8 cellular contexts compared by ENCODE assay signal in the genomic region with DNA sequence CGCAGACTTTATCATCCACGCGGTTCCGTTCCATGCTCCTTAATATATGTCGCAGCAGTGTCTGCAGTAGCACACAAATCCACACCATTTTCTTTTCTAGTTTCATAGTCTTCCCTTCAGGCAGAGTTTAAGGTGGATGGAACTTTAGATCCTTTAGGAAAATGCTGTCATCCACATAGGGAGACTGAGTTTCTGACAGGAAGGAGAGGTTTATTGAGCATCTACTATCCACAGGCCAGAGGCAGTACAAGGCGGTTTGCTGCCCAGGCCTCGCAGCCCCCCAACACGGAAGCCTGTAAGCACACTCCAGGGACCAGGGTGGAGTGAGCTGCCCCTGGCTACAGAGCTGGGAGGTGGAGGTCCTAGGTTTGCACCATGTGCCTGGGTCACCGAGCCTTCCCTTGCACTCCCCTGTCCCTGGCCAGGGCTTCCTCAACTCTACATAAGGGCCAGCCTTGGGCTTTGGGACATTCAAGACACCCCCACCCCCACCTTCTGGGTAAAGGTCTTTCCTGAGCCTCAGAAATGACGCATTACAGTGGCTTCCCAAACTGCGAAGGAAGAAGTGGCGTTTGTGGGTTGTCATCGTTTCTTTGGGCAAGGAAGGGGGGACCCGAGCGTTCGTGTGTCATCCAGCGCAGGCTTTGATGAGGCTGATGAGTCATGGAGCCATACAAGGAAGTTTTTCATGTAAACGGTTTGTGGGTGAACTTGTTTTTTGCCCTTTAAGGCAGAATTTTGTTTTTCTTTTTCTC.
DNase-seq lines count a peak whose midpoint lies in the region; ATAC-seq and TF ChIP-seq lines count a peak whose summit lies in the region.

No MANE protein-coding gene starts in this region.

- H3K4me3 Mint-ChIP-seq in activated naive CD8-positive, alpha-beta T cell, result peak overlapping the region; percentile 76
- no peak overlapping the region for H3K4me3 Mint-ChIP-seq in mesothelial cell of epicardium

- ATAC-seq in stimulated activated naive CD8-positive, alpha-beta T cell treated with anti-CD3 and anti-CD28 coated beads, Interleukin-15, Interleukin-2, amounts not matched to agents 100 U/mL and 50 U/mL, for 24 hours, result peak; percentile 81
- ATAC-seq in GM18907 (IDR thresholded peaks at IDR 0.05; ENCODE audit: unreplicated experiment), result no peak

- DNase-seq in EH (ENCODE audit: low read depth) (peak; percentile 90), T-helper 1 cell (peak; percentile 27 to 85 (median 61)), mesothelial cell of epicardium (ENCODE audit: low spot score in 2 of 2, unreplicated experiment in 2 of 2) (no peak), pons (ENCODE audit: low spot score) (no peak), NCI-H774 (lab: John Stamatoyannopoulos, UW) (no peak)
- DNase-seq in stimulated activated naive CD8-positive, alpha-beta T cell treated with anti-CD3 and anti-CD28 coated beads, Interleukin-15, Interleukin-2, amounts not matched to agents 100 U/mL and 50 U/mL, for 24 hours, result peak; percentile 79

- H3K36me3 Mint-ChIP-seq in activated naive CD8-positive, alpha-beta T cell, result peaks cover 2% of the 10 kb centered on the region
- no peaks in the 10 kb centered on the region for H3K36me3 Mint-ChIP-seq in mesothelial cell of epicardium

- peaks cover 65% of the 10 kb centered on the region for H3K4me1 Mint-ChIP-seq in activated naive CD8-positive, alpha-beta T cell (ENCODE audit: low read depth)
- peaks cover 60% of the 10 kb centered on the region for H3K4me1 Mint-ChIP-seq in mesothelial cell of epicardium

- H3K9me3 Mint-ChIP-seq in activated naive CD8-positive, alpha-beta T cell (ENCODE audit: low read depth), result no peaks in the 10 kb centered on the region
- H3K9me3 Mint-ChIP-seq in mesothelial cell of epicardium, result peaks cover 3% of the 10 kb centered on the region

- H3K27me3 Mint-ChIP-seq in activated naive CD8-positive, alpha-beta T cell, result no peaks in the 10 kb centered on the region
- no peaks in the 10 kb centered on the region for H3K27me3 Mint-ChIP-seq in mesothelial cell of epicardium (ENCODE audit: low read depth)

- peak overlapping the region; percentile 94 for H3K27ac Mint-ChIP-seq in activated naive CD8-positive, alpha-beta T cell
- peak overlapping the region; percentile 13 for H3K27ac Mint-ChIP-seq in mesothelial cell of epicardium

- TF ChIP-seq CTCF in mesothelial cell of epicardium (IDR thresholded peaks at IDR 0.05; ENCODE audit: unreplicated experiment), result no peak

Comparison
In these comparisons a context has a peak if more than half of its experiments do, and no peak if none do; other contexts are left out.
1. DNase-seq: peak in EH (single experiment), T-helper 1 cell (5 of 5) and stimulated activated naive CD8-positive, alpha-beta T cell treated with anti-CD3 and anti-CD28 coated beads, Interleukin-15, Interleukin-2, amounts not matched to agents 100 U/mL and 50 U/mL, for 24 hours (single experiment); none in mesothelial cell of epicardium (0 of 2), pons (single experiment) and NCI-H774 (single experiment).